ENCODE assay signal across 5 cellular contexts in genomic region chr10:49772944-49773343, GRCh38. TPM values are rescaled to one million over a fixed set of nuclear protein-coding genes. Genes with fewer than 3 reads are reported as not detected.
"Had no signal": no experiment of that assay in that cellular context is flagged by ENCODE, and none has a peak within 500 bp of the region (broad histone marks: within the 10 kb centered on the region; RNA-seq: fewer than 3 reads in every experiment).

No MANE protein-coding gene starts in this region.

RNA-seq across cellular contexts. Expression of gene OGDHL, which starts 10.8 kb away (rescaled TPM):
- total RNA-seq: mesenteric fat pad; mononuclear cell; naive thymus-derived CD4-positive, alpha-beta T cell; naive thymus-derived CD8-positive, alpha-beta T cell had no signal
- polyA plus RNA-seq: immature natural killer cell; naive thymus-derived CD4-positive, alpha-beta T cell; naive thymus-derived CD8-positive, alpha-beta T cell had no signal
